ENCODE assay signal across 9 cellular contexts in genomic region chr10:25059990-25060389, GRCh38. TPM values are rescaled to one million over a fixed set of nuclear protein-coding genes. Genes with fewer than 3 reads are reported as not detected.
DNase-seq lines count a peak whose midpoint lies in the region; ATAC-seq, FAIRE-seq and TF ChIP-seq lines count a peak whose summit lies in the region.
"Had no signal": no experiment of that assay in that cellular context is flagged by ENCODE, and none has a peak within 500 bp of the region (broad histone marks: within the 10 kb centered on the region; RNA-seq: fewer than 3 reads in every experiment).

No MANE protein-coding gene starts in this region.

- no peaks in the 10 kb centered on the region for H3K9me3 Mint-ChIP-seq in type B pancreatic cell

- ATAC-seq in GM21360 (IDR thresholded peaks at IDR 0.05; ENCODE audit: unreplicated experiment): no peak

- no peaks in the 10 kb centered on the region for H3K36me3 Mint-ChIP-seq in type B pancreatic cell

- no peaks in the 10 kb centered on the region for H3K27me3 Mint-ChIP-seq in type B pancreatic cell

- H3K4me3 Mint-ChIP-seq in type B pancreatic cell: no peak overlapping the region

- DNase-seq in HTR-8/SVneo (ENCODE audit: insufficient read length, low spot score): peak; percentile 82
- DNase-seq in astrocyte of the cerebellum (ENCODE audit: low read depth): peak; percentile 94
- DNase-seq in kidney glomerular epithelial cell (lab: John Stamatoyannopoulos, UW): peak; percentile 62
- no peak for DNase-seq in type B pancreatic cell (ENCODE audit: extremely low spot score, unreplicated experiment)
- no peak for DNase-seq in NCI-H1105 (lab: John Stamatoyannopoulos, UW)
- DNase-seq in GM10266 (ENCODE audit: extremely low spot score): no peak
- DNase-seq: NCI-H1694 had no signal

- in situ Hi-C loops in astrocyte of the cerebellum (cut with HindIII; ENCODE audit: low sequenced_read_pairs): no loop called here

- FAIRE-seq in HTR-8/SVneo (lab: Jason Lieb, UNC): peak; percentile 40

- H3K4me1 Mint-ChIP-seq in type B pancreatic cell (ENCODE audit: unreplicated experiment): peaks cover 10% of the 10 kb centered on the region

- no peak overlapping the region for H3K4me3 ChIP-seq in astrocyte of the cerebellum (ENCODE audit: low read depth, low read length)

- no peak for TF ChIP-seq CTCF in astrocyte of the cerebellum (IDR thresholded peaks at IDR 0.05; ENCODE audit: low read depth, low read length, missing control alignments)
- no peak for TF ChIP-seq CTCF in type B pancreatic cell (conservative IDR thresholded peaks at IDR 0.05)
- no peak for TF ChIP-seq CTCF in GM10266 (IDR thresholded peaks at IDR 0.05; ENCODE audit: control insufficient read depth, insufficient read depth, low read depth, missing control alignments)

- H3K27ac Mint-ChIP-seq in type B pancreatic cell: peak overlapping the region; percentile 48

RNA-seq across cellular contexts. Expression of gene THNSL1, which starts 43.6 kb away (rescaled TPM):
- total RNA-seq in type B pancreatic cell (ENCODE audit: low replicate concordance): 5.9 and 10.2 TPM in 2 replicates

RNA-seq across cellular contexts. Expression of gene ENKUR, which starts 44.0 kb away (rescaled TPM):
- total RNA-seq in type B pancreatic cell (ENCODE audit: low replicate concordance): 1.6 and 7.2 TPM in 2 replicates
- total RNA-seq: glomerular endothelial cell had no signal

Comparison
In these comparisons a context has a peak if more than half of its experiments do, and no peak if none do; other contexts are left out.
1. DNase-seq: peak in HTR-8/SVneo (single experiment), astrocyte of the cerebellum (single experiment) and kidney glomerular epithelial cell (single experiment); none in type B pancreatic cell (single experiment), NCI-H1105 (single experiment) and GM10266 (single experiment).